ENCODE assay signal across 18 cellular contexts in the genomic region with DNA sequence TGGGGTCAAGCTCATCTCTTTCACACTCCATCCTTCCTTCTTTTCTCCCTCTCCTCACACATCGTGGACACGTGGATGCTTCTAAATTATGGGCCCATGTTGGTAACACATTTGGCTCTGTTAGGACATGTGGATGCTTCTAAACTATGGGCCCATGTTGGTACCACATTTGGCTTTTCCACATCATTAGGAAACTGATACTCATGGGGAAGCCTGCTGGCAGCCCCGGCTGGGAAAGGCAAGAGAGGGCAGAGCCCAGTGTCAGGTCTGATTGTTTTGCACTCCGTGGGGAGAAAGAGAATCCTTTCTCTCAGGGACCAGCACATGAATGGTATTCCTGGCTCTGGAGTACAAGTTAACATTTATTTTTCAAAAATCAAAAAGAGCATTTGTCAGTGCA. TPM values are rescaled to one million over a fixed set of nuclear protein-coding genes. Genes with fewer than 3 reads are reported as not detected.
"Had no signal": no experiment of that assay in that cellular context is flagged by ENCODE, and none has a peak within 500 bp of the region (broad histone marks: within the 10 kb centered on the region; RNA-seq: fewer than 3 reads in every experiment).

No MANE protein-coding gene starts in this region.

- H3K4me3 Mint-ChIP-seq: stimulated activated memory B cell treated with anti-CD40 and anti-IgM and Interleukin-4, amounts not matched to agents 10 μg/mL and 1 μg/mL and 100 μg/mL, for 72 hours had no signal

- H3K27ac ChIP-seq: left lung, pancreas, thyroid gland, WERI-Rb-1 had no signal

- DNase-seq: activated CD4-positive, alpha-beta T cell treated with anti-CD3 and anti-CD28 coated beads, Interleukin-2, amount 50 U/mL, for 48 hours; activated effector memory CD4-positive, alpha-beta T cell treated with Interleukin-2 at 50 U/mL for 16 hours; activated naive CD4-positive, alpha-beta T cell treated with anti-CD3 and anti-CD28 coated beads, Interleukin-2, amount 50 U/mL, for 16 hours; activated T-cell treated with anti-CD3 and anti-CD28 coated beads, Interleukin-2, amount 50 U/mL, for 1 hour; effector CD4-positive, alpha-beta T cell; hippocampal formation; left lung; pancreas; thyroid gland; WERI-Rb-1 had no signal

- H3K9me3 ChIP-seq: left lung, pancreas, thyroid gland had no signal

- H3K27ac Mint-ChIP-seq: stimulated activated memory B cell treated with anti-CD40 and anti-IgM and Interleukin-4, amounts not matched to agents 10 μg/mL and 1 μg/mL and 100 μg/mL, for 72 hours had no signal

- H3K4me3 ChIP-seq: left lung, pancreas, thyroid gland had no signal

- H3K36me3 Mint-ChIP-seq: stimulated activated memory B cell treated with anti-CD40 and anti-IgM and Interleukin-4, amounts not matched to agents 10 μg/mL and 1 μg/mL and 100 μg/mL, for 72 hours had no signal

- FAIRE-seq: colon, keratinocyte, pancreas, urothelium cell line had no signal

- H3K36me3 ChIP-seq: left lung, pancreas, thyroid gland, WERI-Rb-1 had no signal

- H3K27me3 Mint-ChIP-seq: stimulated activated memory B cell treated with anti-CD40 and anti-IgM and Interleukin-4, amounts not matched to agents 10 μg/mL and 1 μg/mL and 100 μg/mL, for 72 hours had no signal

- H3K4me1 Mint-ChIP-seq: stimulated activated memory B cell treated with anti-CD40 and anti-IgM and Interleukin-4, amounts not matched to agents 10 μg/mL and 1 μg/mL and 100 μg/mL, for 72 hours had no signal

- H3K9me3 Mint-ChIP-seq: stimulated activated memory B cell treated with anti-CD40 and anti-IgM and Interleukin-4, amounts not matched to agents 10 μg/mL and 1 μg/mL and 100 μg/mL, for 72 hours had no signal

- H3K27me3 ChIP-seq: left lung, pancreas, thyroid gland had no signal

- H3K4me1 ChIP-seq: left lung, pancreas, thyroid gland had no signal

RNA-seq across cellular contexts. Expression of a gene that starts 4.0 kb away (rescaled TPM):
- total RNA-seq: cardiac septum; left lung; pancreas; T-helper 1 cell treated with Interleukin-12 subunit alpha and Interleukin-12 subunit beta and Interleukin-4 antibody, amounts not matched to agents 30 ng/mL and 1 ng/mL, for 36 hours; thyroid gland had no signal
- polyA plus RNA-seq: adipose tissue, keratinocyte, neural cell had no signal
